2 cellular contexts compared by ENCODE assay signal in the genomic region with DNA sequence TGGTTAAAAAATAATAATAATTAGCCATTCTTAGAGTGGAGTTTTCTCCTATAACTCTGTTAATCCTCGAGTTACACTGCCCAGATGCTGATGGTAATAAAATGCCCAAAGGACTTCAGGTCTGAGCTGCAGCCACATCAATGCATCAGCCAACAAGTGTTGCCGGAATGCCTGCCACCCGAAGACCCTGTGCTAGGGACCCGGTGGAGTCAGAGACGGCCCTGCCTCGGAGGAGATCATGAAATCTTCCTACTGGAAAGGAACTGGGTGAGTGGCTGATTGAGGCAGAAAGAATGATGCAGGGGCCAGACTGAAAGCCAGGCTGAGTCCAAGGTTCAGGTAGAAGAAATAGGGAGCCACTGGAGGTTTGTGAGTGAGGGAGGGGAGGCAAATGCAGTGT.
TF ChIP-seq lines count a peak whose summit lies in the region.

No MANE protein-coding gene starts in this region.

TF ChIP-seq in SK-N-SH, 30 proteins besides CTCF, POLR2A, EP300 and RAD21 (continued from another document):
- TF ChIP-seq, protein P1, sequence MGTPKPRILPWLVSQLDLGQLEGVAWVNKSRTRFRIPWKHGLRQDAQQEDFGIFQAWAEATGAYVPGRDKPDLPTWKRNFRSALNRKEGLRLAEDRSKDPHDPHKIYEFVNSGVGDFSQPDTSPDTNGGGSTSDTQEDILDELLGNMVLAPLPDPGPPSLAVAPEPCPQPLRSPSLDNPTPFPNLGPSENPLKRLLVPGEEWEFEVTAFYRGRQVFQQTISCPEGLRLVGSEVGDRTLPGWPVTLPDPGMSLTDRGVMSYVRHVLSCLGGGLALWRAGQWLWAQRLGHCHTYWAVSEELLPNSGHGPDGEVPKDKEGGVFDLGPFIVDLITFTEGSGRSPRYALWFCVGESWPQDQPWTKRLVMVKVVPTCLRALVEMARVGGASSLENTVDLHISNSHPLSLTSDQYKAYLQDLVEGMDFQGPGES (IDR thresholded peaks at IDR 0.05; ENCODE audit: low read depth, low read length): no peak
- no peak for TF ChIP-seq YY1 (IDR thresholded peaks at IDR 0.05; ENCODE audit: low read depth)
TF ChIP-seq in SK-N-SH: peak in this region for 0.

TF ChIP-seq in SK-N-SH treated with all-trans-retinoic acid at 6 μM for 48 hours, 23 proteins besides CTCF, POLR2A, EP300 and RAD21 (continued from another document):
- TF ChIP-seq ZNF70 (CRISPR knock-in tag; IDR thresholded peaks at IDR 0.05) (no peak), OSR1 (CRISPR knock-in tag; IDR thresholded peaks at IDR 0.05) (no peak), PPARA (CRISPR knock-in tag; IDR thresholded peaks at IDR 0.05; ENCODE audit: borderline replicate concordance) (no peak), ZC3H10 (CRISPR knock-in tag; IDR thresholded peaks at IDR 0.05) (no peak)
- TF ChIP-seq, protein P2, sequence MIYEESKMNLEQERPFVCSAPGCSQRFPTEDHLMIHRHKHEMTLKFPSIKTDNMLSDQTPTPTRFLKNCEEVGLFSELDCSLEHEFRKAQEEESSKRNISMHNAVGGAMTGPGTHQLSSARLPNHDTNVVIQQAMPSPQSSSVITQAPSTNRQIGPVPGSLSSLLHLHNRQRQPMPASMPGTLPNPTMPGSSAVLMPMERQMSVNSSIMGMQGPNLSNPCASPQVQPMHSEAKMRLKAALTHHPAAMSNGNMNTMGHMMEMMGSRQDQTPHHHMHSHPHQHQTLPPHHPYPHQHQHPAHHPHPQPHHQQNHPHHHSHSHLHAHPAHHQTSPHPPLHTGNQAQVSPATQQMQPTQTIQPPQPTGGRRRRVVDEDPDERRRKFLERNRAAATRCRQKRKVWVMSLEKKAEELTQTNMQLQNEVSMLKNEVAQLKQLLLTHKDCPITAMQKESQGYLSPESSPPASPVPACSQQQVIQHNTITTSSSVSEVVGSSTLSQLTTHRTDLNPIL (CRISPR knock-in tag; IDR thresholded peaks at IDR 0.05; ENCODE audit: low read depth): no peak
